1 cellular context compared by ENCODE assay signal in genomic region chr6:44275271-44275748, GRCh38.
A peak's percentile ranks its signal among the peaks of the same experiment; 100 is the strongest.
TF ChIP-seq lines count a peak whose summit lies in the region.

No MANE protein-coding gene starts in this region.

TF ChIP-seq in HepG2, 621 proteins besides CTCF, POLR2A, EP300 and RAD21:
- TF ChIP-seq, protein P1, sequence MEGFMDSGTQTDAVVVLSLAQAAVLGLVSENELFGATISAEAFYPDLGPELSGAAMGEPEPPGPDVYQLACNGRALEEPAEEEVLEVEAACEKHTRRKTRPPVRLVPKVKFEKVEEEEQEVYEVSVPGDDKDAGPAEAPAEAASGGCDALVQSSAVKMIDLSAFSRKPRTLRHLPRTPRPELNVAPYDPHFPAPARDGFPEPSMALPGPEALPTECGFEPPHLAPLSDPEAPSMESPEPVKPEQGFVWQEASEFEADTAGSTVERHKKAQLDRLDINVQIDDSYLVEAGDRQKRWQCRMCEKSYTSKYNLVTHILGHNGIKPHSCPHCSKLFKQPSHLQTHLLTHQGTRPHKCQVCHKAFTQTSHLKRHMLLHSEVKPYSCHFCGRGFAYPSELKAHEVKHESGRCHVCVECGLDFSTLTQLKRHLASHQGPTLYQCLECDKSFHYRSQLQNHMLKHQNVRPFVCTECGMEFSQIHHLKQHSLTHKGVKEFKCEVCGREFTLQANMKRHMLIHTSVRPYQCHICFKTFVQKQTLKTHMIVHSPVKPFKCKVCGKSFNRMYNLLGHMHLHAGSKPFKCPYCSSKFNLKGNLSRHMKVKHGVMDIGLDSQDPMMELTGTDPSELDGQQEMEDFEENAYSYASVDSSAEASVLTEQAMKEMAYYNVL (CRISPR knock-in tag; IDR thresholded peaks at IDR 0.05; ENCODE audit: borderline replicate concordance), result no peak
- no peak for TF ChIP-seq TOE1 (CRISPR knock-in tag; IDR thresholded peaks at IDR 0.05)
- 0 out of 2 replicates have a peak, but pooled peaks have one; percentile 37 for TF ChIP-seq GABPB1 (CRISPR knock-in tag; IDR thresholded peaks at IDR 0.05)
- 0 out of 2 replicates have a peak, but pooled peaks have one; percentile 16 for TF ChIP-seq ZNF891 (CRISPR knock-in tag; IDR thresholded peaks at IDR 0.05)
- TF ChIP-seq CENPT (CRISPR knock-in tag; IDR thresholded peaks at IDR 0.05; ENCODE audit: low read depth), result 0 out of 2 replicates have a peak, but pooled peaks have one; percentile 4
- TF ChIP-seq, protein P2, sequence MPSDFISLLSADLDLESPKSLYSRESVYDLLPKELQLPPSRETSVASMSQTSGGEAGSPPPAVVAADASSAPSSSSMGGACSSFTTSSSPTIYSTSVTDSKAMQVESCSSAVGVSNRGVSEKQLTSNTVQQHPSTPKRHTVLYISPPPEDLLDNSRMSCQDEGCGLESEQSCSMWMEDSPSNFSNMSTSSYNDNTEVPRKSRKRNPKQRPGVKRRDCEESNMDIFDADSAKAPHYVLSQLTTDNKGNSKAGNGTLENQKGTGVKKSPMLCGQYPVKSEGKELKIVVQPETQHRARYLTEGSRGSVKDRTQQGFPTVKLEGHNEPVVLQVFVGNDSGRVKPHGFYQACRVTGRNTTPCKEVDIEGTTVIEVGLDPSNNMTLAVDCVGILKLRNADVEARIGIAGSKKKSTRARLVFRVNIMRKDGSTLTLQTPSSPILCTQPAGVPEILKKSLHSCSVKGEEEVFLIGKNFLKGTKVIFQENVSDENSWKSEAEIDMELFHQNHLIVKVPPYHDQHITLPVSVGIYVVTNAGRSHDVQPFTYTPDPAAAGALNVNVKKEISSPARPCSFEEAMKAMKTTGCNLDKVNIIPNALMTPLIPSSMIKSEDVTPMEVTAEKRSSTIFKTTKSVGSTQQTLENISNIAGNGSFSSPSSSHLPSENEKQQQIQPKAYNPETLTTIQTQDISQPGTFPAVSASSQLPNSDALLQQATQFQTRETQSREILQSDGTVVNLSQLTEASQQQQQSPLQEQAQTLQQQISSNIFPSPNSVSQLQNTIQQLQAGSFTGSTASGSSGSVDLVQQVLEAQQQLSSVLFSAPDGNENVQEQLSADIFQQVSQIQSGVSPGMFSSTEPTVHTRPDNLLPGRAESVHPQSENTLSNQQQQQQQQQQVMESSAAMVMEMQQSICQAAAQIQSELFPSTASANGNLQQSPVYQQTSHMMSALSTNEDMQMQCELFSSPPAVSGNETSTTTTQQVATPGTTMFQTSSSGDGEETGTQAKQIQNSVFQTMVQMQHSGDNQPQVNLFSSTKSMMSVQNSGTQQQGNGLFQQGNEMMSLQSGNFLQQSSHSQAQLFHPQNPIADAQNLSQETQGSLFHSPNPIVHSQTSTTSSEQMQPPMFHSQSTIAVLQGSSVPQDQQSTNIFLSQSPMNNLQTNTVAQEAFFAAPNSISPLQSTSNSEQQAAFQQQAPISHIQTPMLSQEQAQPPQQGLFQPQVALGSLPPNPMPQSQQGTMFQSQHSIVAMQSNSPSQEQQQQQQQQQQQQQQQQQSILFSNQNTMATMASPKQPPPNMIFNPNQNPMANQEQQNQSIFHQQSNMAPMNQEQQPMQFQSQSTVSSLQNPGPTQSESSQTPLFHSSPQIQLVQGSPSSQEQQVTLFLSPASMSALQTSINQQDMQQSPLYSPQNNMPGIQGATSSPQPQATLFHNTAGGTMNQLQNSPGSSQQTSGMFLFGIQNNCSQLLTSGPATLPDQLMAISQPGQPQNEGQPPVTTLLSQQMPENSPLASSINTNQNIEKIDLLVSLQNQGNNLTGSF (CRISPR knock-in tag; IDR thresholded peaks at IDR 0.05), result 0 out of 2 replicates have a peak, but pooled peaks have one; percentile 1
- TF ChIP-seq HES4 (CRISPR knock-in tag; IDR thresholded peaks at IDR 0.05; ENCODE audit: borderline replicate concordance), result peak; percentile 68; the same call in 1 of the 2 replicates
- TF ChIP-seq CHCHD3 (CRISPR knock-in tag; IDR thresholded peaks at IDR 0.05), result 0 out of 2 replicates have a peak, but pooled peaks have one; percentile 76
- TF ChIP-seq EED (CRISPR knock-in tag; IDR thresholded peaks at IDR 0.05), result peak; percentile 91; the same call in 1 of the 2 replicates
- TF ChIP-seq ETV5 (CRISPR knock-in tag; IDR thresholded peaks at IDR 0.05; ENCODE audit: borderline replicate concordance), result 0 out of 2 replicates have a peak, but pooled peaks have one; percentile 25
- TF ChIP-seq SP4 (CRISPR knock-in tag; IDR thresholded peaks at IDR 0.05), result 0 out of 2 replicates have a peak, but pooled peaks have one; percentile 51
- TF ChIP-seq ZNF446 (CRISPR knock-in tag; IDR thresholded peaks at IDR 0.05), result peak; percentile 44; the same call in 1 of the 2 replicates
- no peak for TF ChIP-seq ZBTB43 (CRISPR knock-in tag; conservative IDR thresholded peaks at IDR 0.05)
- TF ChIP-seq, protein P3, sequence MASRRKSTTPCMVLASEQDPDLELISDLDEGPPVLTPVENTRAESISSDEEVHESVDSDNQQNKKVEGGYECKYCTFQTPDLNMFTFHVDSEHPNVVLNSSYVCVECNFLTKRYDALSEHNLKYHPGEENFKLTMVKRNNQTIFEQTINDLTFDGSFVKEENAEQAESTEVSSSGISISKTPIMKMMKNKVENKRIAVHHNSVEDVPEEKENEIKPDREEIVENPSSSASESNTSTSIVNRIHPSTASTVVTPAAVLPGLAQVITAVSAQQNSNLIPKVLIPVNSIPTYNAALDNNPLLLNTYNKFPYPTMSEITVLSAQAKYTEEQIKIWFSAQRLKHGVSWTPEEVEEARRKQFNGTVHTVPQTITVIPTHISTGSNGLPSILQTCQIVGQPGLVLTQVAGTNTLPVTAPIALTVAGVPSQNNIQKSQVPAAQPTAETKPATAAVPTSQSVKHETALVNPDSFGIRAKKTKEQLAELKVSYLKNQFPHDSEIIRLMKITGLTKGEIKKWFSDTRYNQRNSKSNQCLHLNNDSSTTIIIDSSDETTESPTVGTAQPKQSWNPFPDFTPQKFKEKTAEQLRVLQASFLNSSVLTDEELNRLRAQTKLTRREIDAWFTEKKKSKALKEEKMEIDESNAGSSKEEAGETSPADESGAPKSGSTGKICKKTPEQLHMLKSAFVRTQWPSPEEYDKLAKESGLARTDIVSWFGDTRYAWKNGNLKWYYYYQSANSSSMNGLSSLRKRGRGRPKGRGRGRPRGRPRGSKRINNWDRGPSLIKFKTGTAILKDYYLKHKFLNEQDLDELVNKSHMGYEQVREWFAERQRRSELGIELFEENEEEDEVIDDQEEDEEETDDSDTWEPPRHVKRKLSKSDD (CRISPR knock-in tag; IDR thresholded peaks at IDR 0.05; ENCODE audit: low read depth), result peak; percentile 5; the same call in 1 of the 2 replicates
- TF ChIP-seq CBFB (CRISPR knock-in tag; IDR thresholded peaks at IDR 0.05), result 0 out of 2 replicates have a peak, but pooled peaks have one; percentile 22
- peak; percentile 74; the same call in 1 of the 2 replicates for TF ChIP-seq ZNF709 (CRISPR knock-in tag; IDR thresholded peaks at IDR 0.05)
